In the genomic region with DNA sequence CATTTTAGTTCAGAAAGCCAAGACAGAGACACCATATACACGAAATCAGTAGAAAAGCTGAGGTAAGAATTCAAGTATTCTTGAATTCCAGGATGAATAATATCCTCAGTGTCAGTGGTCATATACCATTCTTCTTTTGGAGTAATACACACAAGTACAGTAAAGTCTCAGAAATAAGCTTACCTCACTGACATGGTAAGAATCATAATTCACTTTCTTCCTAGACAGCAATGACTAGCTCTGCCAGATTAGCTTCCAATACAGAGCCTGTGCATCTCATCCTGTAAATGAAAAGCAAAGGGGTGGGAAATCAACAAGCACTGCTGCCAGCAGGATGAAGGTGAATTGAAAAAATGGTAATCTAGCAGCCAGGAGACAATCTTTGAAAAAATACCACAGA, we compare ENCODE assay signal across 1 cellular context.
TF ChIP-seq lines count a peak whose summit lies in the region.

No MANE protein-coding gene starts in this region.

TF ChIP-seq in K562, 482 proteins besides CTCF, POLR2A, EP300 and RAD21:
- TF ChIP-seq, protein P1, sequence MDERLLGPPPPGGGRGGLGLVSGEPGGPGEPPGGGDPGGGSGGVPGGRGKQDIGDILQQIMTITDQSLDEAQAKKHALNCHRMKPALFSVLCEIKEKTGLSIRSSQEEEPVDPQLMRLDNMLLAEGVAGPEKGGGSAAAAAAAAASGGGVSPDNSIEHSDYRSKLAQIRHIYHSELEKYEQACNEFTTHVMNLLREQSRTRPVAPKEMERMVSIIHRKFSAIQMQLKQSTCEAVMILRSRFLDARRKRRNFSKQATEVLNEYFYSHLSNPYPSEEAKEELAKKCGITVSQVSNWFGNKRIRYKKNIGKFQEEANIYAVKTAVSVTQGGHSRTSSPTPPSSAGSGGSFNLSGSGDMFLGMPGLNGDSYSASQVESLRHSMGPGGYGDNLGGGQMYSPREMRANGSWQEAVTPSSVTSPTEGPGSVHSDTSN (CRISPR knock-in tag; IDR thresholded peaks at IDR 0.05; ENCODE audit: low read depth), result no peak
- TF ChIP-seq, protein P1 (tag; conservative IDR thresholded peaks at IDR 0.05; ENCODE audit: low read depth), result peak; percentile 32; the same call in 1 of the 2 replicates
- TF ChIP-seq MEIS2 (IDR thresholded peaks at IDR 0.05; ENCODE audit: partially characterized antibody) (peak; percentile 81), FOXP4 (CRISPR knock-in tag; IDR thresholded peaks at IDR 0.05; ENCODE audit: borderline replicate concordance) (no peak)
- TF ChIP-seq, protein P2, sequence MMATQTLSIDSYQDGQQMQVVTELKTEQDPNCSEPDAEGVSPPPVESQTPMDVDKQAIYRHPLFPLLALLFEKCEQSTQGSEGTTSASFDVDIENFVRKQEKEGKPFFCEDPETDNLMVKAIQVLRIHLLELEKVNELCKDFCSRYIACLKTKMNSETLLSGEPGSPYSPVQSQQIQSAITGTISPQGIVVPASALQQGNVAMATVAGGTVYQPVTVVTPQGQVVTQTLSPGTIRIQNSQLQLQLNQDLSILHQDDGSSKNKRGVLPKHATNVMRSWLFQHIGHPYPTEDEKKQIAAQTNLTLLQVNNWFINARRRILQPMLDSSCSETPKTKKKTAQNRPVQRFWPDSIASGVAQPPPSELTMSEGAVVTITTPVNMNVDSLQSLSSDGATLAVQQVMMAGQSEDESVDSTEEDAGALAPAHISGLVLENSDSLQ (IDR thresholded peaks at IDR 0.05), result peak; percentile 53
